ENCODE assay signal across 9 cellular contexts in genomic region chr19:38671654-38672053, GRCh38. TPM values are rescaled to one million over a fixed set of nuclear protein-coding genes. Genes with fewer than 3 reads are reported as not detected.
A peak's percentile ranks its signal among the peaks of the same experiment; 100 is the strongest.
DNase-seq lines count a peak whose midpoint lies in the region; ATAC-seq and TF ChIP-seq lines count a peak whose summit lies in the region.
"Had no signal": no experiment of that assay in that cellular context is flagged by ENCODE, and none has a peak within 500 bp of the region (broad histone marks: within the 10 kb centered on the region; RNA-seq: fewer than 3 reads in every experiment).

No MANE protein-coding gene starts in this region.

- POLR2A ChIA-PET in HEK293 (lab: Yijun Ruan, JAX) = interaction anchor here (1.2 to 10.8 kb wide), 3 partner anchors 9 to 25 kb away, joined by 3 to 122 read pairs (median 4); partner anchors contain the start of gene ACTN4

- H3K4me3 ChIP-seq in HEK293 (ENCODE audit: low read depth, low read length) = no peak overlapping the region
- no peak overlapping the region for H3K4me3 ChIP-seq in coronary artery
- H3K4me3 ChIP-seq in lower lobe of right lung = no peak overlapping the region
- H3K4me3 ChIP-seq in smooth muscle cell = no peak overlapping the region
- H3K4me3 ChIP-seq in effector memory CD4-positive, alpha-beta T cell (ENCODE audit: insufficient read depth, low read depth, low read length, poor library complexity, severe bottlenecking) = no peak overlapping the region

- peak overlapping the region; percentile 61 for H3K27ac ChIP-seq in HEK293 (ENCODE audit: extremely low read depth, low read depth, low read length)
- H3K27ac ChIP-seq in coronary artery = peak overlapping the region; percentile 81 to 99
- H3K27ac ChIP-seq in lower lobe of right lung = peak overlapping the region; percentile 37
- H3K27ac ChIP-seq in smooth muscle cell (ENCODE audit: low read depth) = peak overlapping the region; percentile 100
- H3K27ac ChIP-seq in effector memory CD4-positive, alpha-beta T cell (ENCODE audit: insufficient read depth, low read length, poor library complexity, severe bottlenecking) = no peak overlapping the region

- peak overlapping the region; percentile 73 for H3K4me2 ChIP-seq in smooth muscle cell

- peaks cover 57% of the 10 kb centered on the region for H3F3A ChIP-seq in smooth muscle cell (ENCODE audit: low read depth)

- DNase-seq in coronary artery (ENCODE audit: low spot score) (no peak), lower lobe of right lung (no peak), smooth muscle cell (lab: John Stamatoyannopoulos, UW; ENCODE audit: unreplicated experiment) (no peak), inferior parietal cortex (ENCODE audit: extremely low spot score) (no peak), iPS-NIHi11 (ENCODE audit: low spot score) (no peak), iPS-NIHi7 (ENCODE audit: extremely low spot score) (no peak)
- DNase-seq in effector memory CD4-positive, alpha-beta T cell = no peak
- DNase-seq: NCI-H1694 treated with DMSO at 0.1 percent for 48 hours had no signal

- no peaks in the 10 kb centered on the region for H3K27me3 ChIP-seq in lower lobe of right lung (ENCODE audit: low read depth)
- H3K27me3 ChIP-seq in smooth muscle cell (ENCODE audit: low read depth) = no peaks in the 10 kb centered on the region
- H3K27me3 ChIP-seq in effector memory CD4-positive, alpha-beta T cell (replicated peaks; ENCODE audit: control insufficient read depth, insufficient read depth, low read length, poor library complexity, severe bottlenecking) = no peaks in the 10 kb centered on the region

- H4K20me1 ChIP-seq in smooth muscle cell (ENCODE audit: low read depth) = peaks cover 18% of the 10 kb centered on the region

- no peaks in the 10 kb centered on the region for H3K9me3 ChIP-seq in HEK293 (ENCODE audit: control insufficient read depth, insufficient read depth, low read depth, low read length)
- no peaks in the 10 kb centered on the region for H3K9me3 ChIP-seq in lower lobe of right lung
- no peaks in the 10 kb centered on the region for H3K9me3 ChIP-seq in smooth muscle cell (replicated peaks; ENCODE audit: low read depth)
- no peaks in the 10 kb centered on the region for H3K9me3 ChIP-seq in effector memory CD4-positive, alpha-beta T cell (ENCODE audit: control insufficient read depth, low read length)

- no peak overlapping the region for H2AFZ ChIP-seq in smooth muscle cell (ENCODE audit: low read depth)

- WGBS in smooth muscle cell (ENCODE audit: low lambda C conversion rate) = 60% methylated on average over 4 of the region's 4 CpGs

- H3K79me2 ChIP-seq in smooth muscle cell (ENCODE audit: low read depth) = peaks cover 68% of the 10 kb centered on the region

- intact Hi-C loops in lower lobe of right lung (cut with DNase I) = no loop called here

- H3K4me1 ChIP-seq in HEK293 (ENCODE audit: control insufficient read depth, insufficient read depth, low read length) (peaks cover 46% of the 10 kb centered on the region), lower lobe of right lung (peaks cover 85% of the 10 kb centered on the region), smooth muscle cell (ENCODE audit: low read depth) (peaks cover 62% of the 10 kb centered on the region)
- peaks cover 54% of the 10 kb centered on the region for H3K4me1 ChIP-seq in effector memory CD4-positive, alpha-beta T cell (ENCODE audit: control insufficient read depth, insufficient read depth, low read length, poor library complexity, severe bottlenecking)

- H3K36me3 ChIP-seq in HEK293 (ENCODE audit: control insufficient read depth in 2 of 2, insufficient read depth in 1 of 2, low read length in 2 of 2) (peaks cover 0 to 13% of the 10 kb centered on the region in 2 experiments; a peak in 1 of 3 replicates), lower lobe of right lung (peaks cover 4% of the 10 kb centered on the region), smooth muscle cell (ENCODE audit: low read depth) (no peaks in the 10 kb centered on the region)
- no peaks in the 10 kb centered on the region for H3K36me3 ChIP-seq in effector memory CD4-positive, alpha-beta T cell (ENCODE audit: control insufficient read depth, insufficient read depth, low read length)

- TF ChIP-seq CTCF in HEK293 (tag by site-specific recombination; IDR thresholded peaks at IDR 0.05) = no peak
- TF ChIP-seq CTCF in coronary artery (IDR thresholded peaks at IDR 0.05) = no peak
- no peak for TF ChIP-seq CTCF in lower lobe of right lung (IDR thresholded peaks at IDR 0.05)
- TF ChIP-seq CTCF in smooth muscle cell (IDR thresholded peaks at IDR 0.05; ENCODE audit: borderline replicate concordance, insufficient read depth, poor library complexity, severe bottlenecking) = no peak

- CTCF ChIA-PET in HEK293 (lab: Yijun Ruan, JAX) = interaction anchor here (0.6 to 2.4 kb wide), 3 partner anchors 15 to 284 kb away, joined by 3 to 8 read pairs (median 3); partner anchors contain the start of gene GGN

- ATAC-seq in lower lobe of right lung = no peak

- H3K9ac ChIP-seq in smooth muscle cell (ENCODE audit: low read depth) = peak overlapping the region; percentile 3

TF ChIP-seq in HEK293, 187 proteins besides CTCF, POLR2A, EP300 and RAD21:
- TF ChIP-seq ZNF324 (tag by site-specific recombination; IDR thresholded peaks at IDR 0.05) (no peak), YY2 (tag by site-specific recombination; IDR thresholded peaks at IDR 0.05) (no peak), SCRT2 (tag by site-specific recombination; IDR thresholded peaks at IDR 0.05) (no peak), ZNF350 (tag by site-specific recombination; IDR thresholded peaks at IDR 0.05) (no peak), ZNF549 (tag by site-specific recombination; IDR thresholded peaks at IDR 0.05) (no peak), ZNF391 (tag by site-specific recombination; IDR thresholded peaks at IDR 0.05; ENCODE audit: borderline replicate concordance, low read depth) (no peak), ZSCAN18 (tag by site-specific recombination; IDR thresholded peaks at IDR 0.05) (no peak), ZNF366 (tag by site-specific recombination; conservative IDR thresholded peaks at IDR 0.05) (no peak), ZNF2 (tag by site-specific recombination; IDR thresholded peaks at IDR 0.05) (no peak)
- TF ChIP-seq, protein P1, sequence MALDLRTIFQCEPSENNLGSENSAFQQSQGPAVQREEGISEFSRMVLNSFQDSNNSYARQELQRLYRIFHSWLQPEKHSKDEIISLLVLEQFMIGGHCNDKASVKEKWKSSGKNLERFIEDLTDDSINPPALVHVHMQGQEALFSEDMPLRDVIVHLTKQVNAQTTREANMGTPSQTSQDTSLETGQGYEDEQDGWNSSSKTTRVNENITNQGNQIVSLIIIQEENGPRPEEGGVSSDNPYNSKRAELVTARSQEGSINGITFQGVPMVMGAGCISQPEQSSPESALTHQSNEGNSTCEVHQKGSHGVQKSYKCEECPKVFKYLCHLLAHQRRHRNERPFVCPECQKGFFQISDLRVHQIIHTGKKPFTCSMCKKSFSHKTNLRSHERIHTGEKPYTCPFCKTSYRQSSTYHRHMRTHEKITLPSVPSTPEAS (tag by site-specific recombination; IDR thresholded peaks at IDR 0.05) = no peak
- TF ChIP-seq, protein P2, sequence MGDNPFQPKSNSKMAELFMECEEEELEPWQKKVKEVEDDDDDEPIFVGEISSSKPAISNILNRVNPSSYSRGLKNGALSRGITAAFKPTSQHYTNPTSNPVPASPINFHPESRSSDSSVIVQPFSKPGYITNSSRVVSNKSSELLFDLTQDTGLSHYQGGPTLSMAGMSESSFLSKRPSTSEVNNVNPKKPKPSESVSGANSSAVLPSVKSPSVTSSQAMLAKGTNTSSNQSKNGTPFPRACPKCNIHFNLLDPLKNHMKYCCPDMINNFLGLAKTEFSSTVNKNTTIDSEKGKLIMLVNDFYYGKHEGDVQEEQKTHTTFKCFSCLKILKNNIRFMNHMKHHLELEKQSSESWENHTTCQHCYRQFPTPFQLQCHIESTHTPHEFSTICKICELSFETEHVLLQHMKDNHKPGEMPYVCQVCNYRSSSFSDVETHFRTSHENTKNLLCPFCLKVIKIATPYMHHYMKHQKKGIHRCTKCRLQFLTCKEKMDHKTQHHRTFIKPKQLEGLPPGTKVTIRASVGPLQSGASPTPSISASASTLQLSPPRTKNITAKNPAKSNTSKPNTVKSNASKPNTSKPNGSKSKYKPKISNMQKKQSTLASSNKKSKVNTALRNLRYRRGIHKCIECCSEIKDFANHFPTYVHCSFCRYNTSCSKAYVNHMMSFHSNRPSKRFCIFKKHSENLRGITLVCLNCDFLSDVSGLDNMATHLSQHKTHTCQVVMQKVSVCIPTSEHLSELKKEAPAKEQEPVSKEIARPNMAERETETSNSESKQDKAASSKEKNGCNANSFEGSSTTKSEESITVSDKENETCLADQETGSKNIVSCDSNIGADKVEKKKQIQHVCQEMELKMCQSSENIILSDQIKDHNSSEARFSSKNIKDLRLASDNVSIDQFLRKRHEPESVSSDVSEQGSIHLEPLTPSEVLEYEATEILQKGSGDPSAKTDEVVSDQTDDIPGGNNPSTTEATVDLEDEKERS (tag by site-specific recombination; IDR thresholded peaks at IDR 0.05) = no peak

RNA-seq across cellular contexts. Expression of gene ACTN4, which starts 24.2 kb away (rescaled TPM):
- total RNA-seq in lower lobe of right lung = 454 TPM
- 311 TPM in 2 replicates for total RNA-seq in smooth muscle cell
- polyA plus RNA-seq in smooth muscle cell = 53.8 and 60.4 TPM in 2 replicates

RNA-seq across cellular contexts. Expression of gene EIF3K, which starts 52.7 kb away (rescaled TPM):
- total RNA-seq in lower lobe of right lung (229 TPM), smooth muscle cell (324 and 334 TPM in 2 replicates)
- polyA plus RNA-seq in smooth muscle cell = 178 and 181 TPM in 2 replicates

RNA-seq across cellular contexts. Expression of gene MAP4K1, which starts 53.9 kb away (rescaled TPM):
- 11.4 TPM for total RNA-seq in lower lobe of right lung
- 0.22 and 2.1 TPM in 2 replicates for total RNA-seq in smooth muscle cell
- 0.91 TPM in 1 of 2 replicates, not detected in the other for polyA plus RNA-seq in smooth muscle cell
